ENCODE assay signal across 2 cellular contexts in the genomic region with DNA sequence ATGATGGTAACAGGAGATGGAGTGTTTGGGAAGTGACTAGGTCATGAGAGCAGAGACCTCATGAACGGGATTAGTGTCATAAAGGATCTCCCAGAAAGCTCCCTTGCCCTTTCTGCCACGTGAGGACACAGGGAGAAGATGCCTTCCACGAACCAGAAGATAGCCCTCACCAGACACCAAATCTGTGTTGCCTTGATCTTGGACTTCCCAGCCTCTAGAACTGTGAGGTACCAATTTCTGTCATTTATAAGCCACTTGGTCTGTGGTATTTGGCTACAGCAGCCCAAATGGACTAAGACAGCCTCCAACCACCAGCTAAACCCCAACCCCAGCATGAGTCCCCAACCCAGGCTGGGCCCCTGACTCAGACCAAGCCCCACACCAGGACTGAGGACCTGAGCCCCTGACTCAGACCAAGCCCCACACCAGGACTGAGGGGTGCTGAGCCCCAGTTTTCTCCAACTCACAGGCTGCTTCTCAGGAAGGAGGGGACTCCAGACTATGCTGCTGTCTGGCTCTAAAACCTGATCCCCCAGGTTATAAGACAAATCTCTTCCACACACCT.
TF ChIP-seq lines count a peak whose summit lies in the region.

No MANE protein-coding gene starts in this region.

TF ChIP-seq in HepG2, 621 proteins besides CTCF, POLR2A, EP300 and RAD21:
- TF ChIP-seq ZNF564 (CRISPR knock-in tag; IDR thresholded peaks at IDR 0.05) (peak; percentile 95; the same call in 1 of the 2 replicates), TAF1 (CRISPR knock-in tag; IDR thresholded peaks at IDR 0.05) (no peak)
- TF ChIP-seq, protein P1, sequence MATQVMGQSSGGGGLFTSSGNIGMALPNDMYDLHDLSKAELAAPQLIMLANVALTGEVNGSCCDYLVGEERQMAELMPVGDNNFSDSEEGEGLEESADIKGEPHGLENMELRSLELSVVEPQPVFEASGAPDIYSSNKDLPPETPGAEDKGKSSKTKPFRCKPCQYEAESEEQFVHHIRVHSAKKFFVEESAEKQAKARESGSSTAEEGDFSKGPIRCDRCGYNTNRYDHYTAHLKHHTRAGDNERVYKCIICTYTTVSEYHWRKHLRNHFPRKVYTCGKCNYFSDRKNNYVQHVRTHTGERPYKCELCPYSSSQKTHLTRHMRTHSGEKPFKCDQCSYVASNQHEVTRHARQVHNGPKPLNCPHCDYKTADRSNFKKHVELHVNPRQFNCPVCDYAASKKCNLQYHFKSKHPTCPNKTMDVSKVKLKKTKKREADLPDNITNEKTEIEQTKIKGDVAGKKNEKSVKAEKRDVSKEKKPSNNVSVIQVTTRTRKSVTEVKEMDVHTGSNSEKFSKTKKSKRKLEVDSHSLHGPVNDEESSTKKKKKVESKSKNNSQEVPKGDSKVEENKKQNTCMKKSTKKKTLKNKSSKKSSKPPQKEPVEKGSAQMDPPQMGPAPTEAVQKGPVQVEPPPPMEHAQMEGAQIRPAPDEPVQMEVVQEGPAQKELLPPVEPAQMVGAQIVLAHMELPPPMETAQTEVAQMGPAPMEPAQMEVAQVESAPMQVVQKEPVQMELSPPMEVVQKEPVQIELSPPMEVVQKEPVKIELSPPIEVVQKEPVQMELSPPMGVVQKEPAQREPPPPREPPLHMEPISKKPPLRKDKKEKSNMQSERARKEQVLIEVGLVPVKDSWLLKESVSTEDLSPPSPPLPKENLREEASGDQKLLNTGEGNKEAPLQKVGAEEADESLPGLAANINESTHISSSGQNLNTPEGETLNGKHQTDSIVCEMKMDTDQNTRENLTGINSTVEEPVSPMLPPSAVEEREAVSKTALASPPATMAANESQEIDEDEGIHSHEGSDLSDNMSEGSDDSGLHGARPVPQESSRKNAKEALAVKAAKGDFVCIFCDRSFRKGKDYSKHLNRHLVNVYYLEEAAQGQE (IDR thresholded peaks at IDR 0.05; ENCODE audit: borderline replicate concordance in 1 of 2, low read depth in 1 of 2, low read length in 2 of 2) = no peak
- TF ChIP-seq, protein P2, sequence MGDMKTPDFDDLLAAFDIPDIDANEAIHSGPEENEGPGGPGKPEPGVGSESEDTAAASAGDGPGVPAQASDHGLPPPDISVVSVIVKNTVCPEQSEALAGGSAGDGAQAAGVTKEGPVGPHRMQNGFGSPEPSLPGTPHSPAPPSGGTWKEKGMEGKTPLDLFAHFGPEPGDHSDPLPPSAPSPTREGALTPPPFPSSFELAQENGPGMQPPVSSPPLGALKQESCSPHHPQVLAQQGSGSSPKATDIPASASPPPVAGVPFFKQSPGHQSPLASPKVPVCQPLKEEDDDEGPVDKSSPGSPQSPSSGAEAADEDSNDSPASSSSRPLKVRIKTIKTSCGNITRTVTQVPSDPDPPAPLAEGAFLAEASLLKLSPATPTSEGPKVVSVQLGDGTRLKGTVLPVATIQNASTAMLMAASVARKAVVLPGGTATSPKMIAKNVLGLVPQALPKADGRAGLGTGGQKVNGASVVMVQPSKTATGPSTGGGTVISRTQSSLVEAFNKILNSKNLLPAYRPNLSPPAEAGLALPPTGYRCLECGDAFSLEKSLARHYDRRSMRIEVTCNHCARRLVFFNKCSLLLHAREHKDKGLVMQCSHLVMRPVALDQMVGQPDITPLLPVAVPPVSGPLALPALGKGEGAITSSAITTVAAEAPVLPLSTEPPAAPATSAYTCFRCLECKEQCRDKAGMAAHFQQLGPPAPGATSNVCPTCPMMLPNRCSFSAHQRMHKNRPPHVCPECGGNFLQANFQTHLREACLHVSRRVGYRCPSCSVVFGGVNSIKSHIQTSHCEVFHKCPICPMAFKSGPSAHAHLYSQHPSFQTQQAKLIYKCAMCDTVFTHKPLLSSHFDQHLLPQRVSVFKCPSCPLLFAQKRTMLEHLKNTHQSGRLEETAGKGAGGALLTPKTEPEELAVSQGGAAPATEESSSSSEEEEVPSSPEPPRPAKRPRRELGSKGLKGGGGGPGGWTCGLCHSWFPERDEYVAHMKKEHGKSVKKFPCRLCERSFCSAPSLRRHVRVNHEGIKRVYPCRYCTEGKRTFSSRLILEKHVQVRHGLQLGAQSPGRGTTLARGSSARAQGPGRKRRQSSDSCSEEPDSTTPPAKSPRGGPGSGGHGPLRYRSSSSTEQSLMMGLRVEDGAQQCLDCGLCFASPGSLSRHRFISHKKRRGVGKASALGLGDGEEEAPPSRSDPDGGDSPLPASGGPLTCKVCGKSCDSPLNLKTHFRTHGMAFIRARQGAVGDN (CRISPR knock-in tag; IDR thresholded peaks at IDR 0.05) = no peak
- TF ChIP-seq, protein P3, sequence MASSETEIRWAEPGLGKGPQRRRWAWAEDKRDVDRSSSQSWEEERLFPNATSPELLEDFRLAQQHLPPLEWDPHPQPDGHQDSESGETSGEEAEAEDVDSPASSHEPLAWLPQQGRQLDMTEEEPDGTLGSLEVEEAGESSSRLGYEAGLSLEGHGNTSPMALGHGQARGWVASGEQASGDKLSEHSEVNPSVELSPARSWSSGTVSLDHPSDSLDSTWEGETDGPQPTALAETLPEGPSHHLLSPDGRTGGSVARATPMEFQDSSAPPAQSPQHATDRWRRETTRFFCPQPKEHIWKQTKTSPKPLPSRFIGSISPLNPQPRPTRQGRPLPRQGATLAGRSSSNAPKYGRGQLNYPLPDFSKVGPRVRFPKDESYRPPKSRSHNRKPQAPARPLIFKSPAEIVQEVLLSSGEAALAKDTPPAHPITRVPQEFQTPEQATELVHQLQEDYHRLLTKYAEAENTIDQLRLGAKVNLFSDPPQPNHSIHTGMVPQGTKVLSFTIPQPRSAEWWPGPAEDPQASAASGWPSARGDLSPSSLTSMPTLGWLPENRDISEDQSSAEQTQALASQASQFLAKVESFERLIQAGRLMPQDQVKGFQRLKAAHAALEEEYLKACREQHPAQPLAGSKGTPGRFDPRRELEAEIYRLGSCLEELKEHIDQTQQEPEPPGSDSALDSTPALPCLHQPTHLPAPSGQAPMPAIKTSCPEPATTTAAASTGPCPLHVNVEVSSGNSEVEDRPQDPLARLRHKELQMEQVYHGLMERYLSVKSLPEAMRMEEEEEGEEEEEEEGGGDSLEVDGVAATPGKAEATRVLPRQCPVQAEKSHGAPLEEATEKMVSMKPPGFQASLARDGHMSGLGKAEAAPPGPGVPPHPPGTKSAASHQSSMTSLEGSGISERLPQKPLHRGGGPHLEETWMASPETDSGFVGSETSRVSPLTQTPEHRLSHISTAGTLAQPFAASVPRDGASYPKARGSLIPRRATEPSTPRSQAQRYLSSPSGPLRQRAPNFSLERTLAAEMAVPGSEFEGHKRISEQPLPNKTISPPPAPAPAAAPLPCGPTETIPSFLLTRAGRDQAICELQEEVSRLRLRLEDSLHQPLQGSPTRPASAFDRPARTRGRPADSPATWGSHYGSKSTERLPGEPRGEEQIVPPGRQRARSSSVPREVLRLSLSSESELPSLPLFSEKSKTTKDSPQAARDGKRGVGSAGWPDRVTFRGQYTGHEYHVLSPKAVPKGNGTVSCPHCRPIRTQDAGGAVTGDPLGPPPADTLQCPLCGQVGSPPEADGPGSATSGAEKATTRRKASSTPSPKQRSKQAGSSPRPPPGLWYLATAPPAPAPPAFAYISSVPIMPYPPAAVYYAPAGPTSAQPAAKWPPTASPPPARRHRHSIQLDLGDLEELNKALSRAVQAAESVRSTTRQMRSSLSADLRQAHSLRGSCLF (CRISPR knock-in tag; IDR thresholded peaks at IDR 0.05; ENCODE audit: borderline replicate concordance) = no peak

TF ChIP-seq in endothelial cell of umbilical vein, 7 proteins besides CTCF, POLR2A, EP300 and RAD21:
- TF ChIP-seq JUN (IDR thresholded peaks at IDR 0.05; ENCODE audit: borderline replicate concordance, insufficient read depth, insufficient read length, low read depth) (no peak), MYC (IDR thresholded peaks at IDR 0.05; ENCODE audit: low read depth, low read length) (no peak), GATA2 (IDR thresholded peaks at IDR 0.05; ENCODE audit: insufficient read depth, insufficient read length, low read depth, low read length) (no peak), EZH2 (IDR thresholded peaks at IDR 0.05; ENCODE audit: borderline replicate concordance, low read depth, low read length, severe bottlenecking) (no peak), POLR2AphosphoS5 (IDR thresholded peaks at IDR 0.05; ENCODE audit: insufficient read depth, low read depth, low read length) (no peak), FOS (IDR thresholded peaks at IDR 0.05; ENCODE audit: borderline replicate concordance, insufficient read depth, low read length) (no peak)
- TF ChIP-seq, protein P4, sequence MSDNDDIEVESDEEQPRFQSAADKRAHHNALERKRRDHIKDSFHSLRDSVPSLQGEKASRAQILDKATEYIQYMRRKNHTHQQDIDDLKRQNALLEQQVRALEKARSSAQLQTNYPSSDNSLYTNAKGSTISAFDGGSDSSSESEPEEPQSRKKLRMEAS (IDR thresholded peaks at IDR 0.05; ENCODE audit: insufficient read depth, insufficient read length) = no peak
